ENCODE assay signal across 32 cellular contexts in genomic region chr1:181170194-181170593, GRCh38.
"Had no signal": no experiment of that assay in that cellular context is flagged by ENCODE, and none has a peak within 500 bp of the region (broad histone marks: within the 10 kb centered on the region; RNA-seq: fewer than 3 reads in every experiment).

No MANE protein-coding gene starts in this region.

- ATAC-seq: activated CD4-positive, alpha-beta T cell treated with anti-CD3 and anti-CD28 coated beads for 36 hours; activated CD4-positive, CD25-positive, alpha-beta regulatory T cell treated with anti-CD3 and anti-CD28 coated beads, Interleukin-2, amount 50 U/mL, for 24 hours; activated CD8-positive, alpha-beta memory T cell treated with anti-CD3 and anti-CD28 coated beads, Interleukin-2, amount 10 ng/mL, durations not matched to agents 7 days and 5 days; activated CD8-positive, alpha-beta T cell treated with anti-CD3 and anti-CD28 coated beads, Interleukin-2, amount 10 ng/mL, durations not matched to agents 7 days and 5 days; activated naive CD8-positive, alpha-beta T cell treated with anti-CD3 and anti-CD28 coated beads, Interleukin-2, amount 50 U/mL, for 24 hours; WTC11 had no signal

- H3K27ac ChIP-seq: ascending aorta, cardiac muscle cell, WERI-Rb-1 had no signal

- H3K4me3 ChIP-seq: ascending aorta, cardiac muscle cell had no signal

- FAIRE-seq: bronchial epithelial cell had no signal

- H3K36me3 ChIP-seq: ascending aorta, cardiac muscle cell, WERI-Rb-1 had no signal

- DNase-seq: activated CD4-positive, alpha-beta memory T cell treated with anti-CD3 and anti-CD28 coated beads, Interleukin-2, amount 10 ng/mL, durations not matched to agents 7 days and 5 days; activated CD4-positive, alpha-beta T cell treated with anti-CD3 and anti-CD28 coated beads for 1 hour; activated CD4-positive, alpha-beta T cell treated with anti-CD3 and anti-CD28 coated beads for 36 hours; activated CD4-positive, alpha-beta T cell treated with anti-CD3 and anti-CD28 coated beads for 48 hours; activated CD4-positive, alpha-beta T cell treated with anti-CD3 and anti-CD28 coated beads, Interleukin-2, amount 10 ng/mL, durations not matched to agents 7 days and 5 days; activated CD4-positive, alpha-beta T cell treated with anti-CD3 and anti-CD28 coated beads, Interleukin-2, amount 50 U/mL, for 48 hours; activated CD4-positive, CD25-positive, alpha-beta regulatory T cell; activated CD8-positive, alpha-beta memory T cell treated with anti-CD3 and anti-CD28 coated beads for 24 hours; activated CD8-positive, alpha-beta memory T cell treated with anti-CD3 and anti-CD28 coated beads, Interleukin-2, amount 10 ng/mL, durations not matched to agents 7 days and 5 days; activated CD8-positive, alpha-beta memory T cell treated with anti-CD3 and anti-CD28 coated beads, Interleukin-2, amount 50 U/mL, for 48 hours; activated CD8-positive, alpha-beta T cell treated with anti-CD3 and anti-CD28 coated beads, Interleukin-2, amount 10 ng/mL, durations not matched to agents 7 days and 5 days; activated effector memory CD4-positive, alpha-beta T cell treated with Interleukin-2 at 50 U/mL for 16 hours; activated gamma-delta T cell; activated naive CD4-positive, alpha-beta T cell treated with anti-CD3 and anti-CD28 coated beads for 36 hours; activated naive CD4-positive, alpha-beta T cell treated with anti-CD3 and anti-CD28 coated beads, Interleukin-2, amount 50 U/mL, for 16 hours; activated naive CD8-positive, alpha-beta T cell treated with anti-CD3 and anti-CD28 coated beads, Interleukin-2, amount 10 ng/mL, durations not matched to agents 7 days and 5 days; activated naive CD8-positive, alpha-beta T cell treated with anti-CD3 and anti-CD28 coated beads, Interleukin-2, amount 50 U/mL, for 24 hours; activated T-cell treated with anti-CD3 and anti-CD28 coated beads, Interleukin-2, amount 50 U/mL, for 24 hours; activated T-cell treated with anti-CD3 and anti-CD28 coated beads, Interleukin-2, amount 50 U/mL, for 48 hours; amygdala; anterior cingulate cortex; caudate nucleus; cerebellar nuclear complex; T-helper 1 cell; T-helper 2 cell; T-helper 9 cell; WERI-Rb-1 had no signal

- H3K27me3 ChIP-seq: ascending aorta had no signal

- H3K9me3 ChIP-seq: ascending aorta had no signal
